ENCODE assay signal across 16 cellular contexts in the genomic region with DNA sequence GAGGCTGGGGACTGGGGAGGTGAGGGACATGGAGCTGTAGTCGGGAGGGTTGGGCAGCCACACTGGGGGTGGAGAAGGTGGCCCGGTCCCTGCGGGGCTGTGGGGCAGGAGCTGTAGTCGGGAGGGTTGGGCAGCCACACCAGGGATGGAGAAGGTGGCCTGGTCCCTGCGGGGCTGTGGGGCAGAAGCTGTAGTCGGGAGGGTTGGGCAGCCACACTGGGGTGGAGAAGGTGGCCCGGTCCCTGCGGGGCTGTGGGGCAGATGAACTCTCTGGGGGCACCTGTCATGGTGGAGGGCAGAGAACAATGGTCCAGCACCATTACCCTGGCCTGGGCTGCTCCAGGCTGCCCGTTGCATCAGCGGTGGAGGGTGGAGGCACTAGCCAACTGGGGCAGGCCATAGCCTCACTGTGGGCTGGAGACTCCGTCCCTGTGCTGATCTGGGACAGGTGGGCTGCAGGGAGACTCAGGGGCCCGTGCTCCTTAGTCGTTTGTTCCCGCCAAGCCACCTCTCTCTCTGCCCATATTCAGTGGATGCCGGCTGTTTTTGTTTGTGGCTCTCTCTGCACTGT. TPM values are rescaled to one million over a fixed set of nuclear protein-coding genes. Genes with fewer than 3 reads are reported as not detected.
A peak's percentile ranks its signal among the peaks of the same experiment; 100 is the strongest.
DNase-seq lines count a peak whose midpoint lies in the region; ATAC-seq and TF ChIP-seq lines count a peak whose summit lies in the region.
"Had no signal": no experiment of that assay in that cellular context is flagged by ENCODE, and none has a peak within 500 bp of the region (broad histone marks: within the 10 kb centered on the region; RNA-seq: fewer than 3 reads in every experiment).

No MANE protein-coding gene starts in this region.

- 86% methylated on average over 15 of the region's 15 CpGs for WGBS in right cardiac atrium

- H3K36me3 Mint-ChIP-seq in activated naive CD4-positive, alpha-beta T cell treated with anti-CD3 and anti-CD28 coated beads, Interleukin-2, amount 10 ng/mL, durations not matched to agents 7 days and 5 days: no peaks in the 10 kb centered on the region

- no peaks in the 10 kb centered on the region for H3K27me3 Mint-ChIP-seq in activated naive CD4-positive, alpha-beta T cell treated with anti-CD3 and anti-CD28 coated beads, Interleukin-2, amount 10 ng/mL, durations not matched to agents 7 days and 5 days
- H3K27me3 Mint-ChIP-seq: activated CD4-positive, alpha-beta T cell treated with anti-CD3 and anti-CD28 coated beads for 36 hours had no signal

- no peak for TF ChIP-seq CTCF in AG04450 (IDR thresholded peaks at IDR 0.05; ENCODE audit: low read depth, low read length)
- TF ChIP-seq CTCF in ascending aorta (IDR thresholded peaks at IDR 0.05): no peak

- H3K4me1 ChIP-seq in ascending aorta: no peaks in the 10 kb centered on the region
- H3K4me1 ChIP-seq in right cardiac atrium (ENCODE audit: control insufficient read depth, insufficient read depth, low read length): peaks cover 6% of the 10 kb centered on the region

- peak overlapping the region; percentile 29; the same call in 1 of the 2 replicates for H3K4me3 ChIP-seq in AG04450 (ENCODE audit: low read depth, low read length)
- no peak overlapping the region for H3K4me3 ChIP-seq in ascending aorta
- H3K4me3 ChIP-seq in right cardiac atrium (ENCODE audit: low read length): no peak overlapping the region
- H3K4me3 ChIP-seq: GM12878 had no signal

- no peaks in the 10 kb centered on the region for H3K4me1 Mint-ChIP-seq in activated naive CD4-positive, alpha-beta T cell treated with anti-CD3 and anti-CD28 coated beads, Interleukin-2, amount 10 ng/mL, durations not matched to agents 7 days and 5 days

- DNase-seq in AG04450 (ENCODE audit: low read depth, low spot score): no peak
- no peak for DNase-seq in ascending aorta (ENCODE audit: low spot score in 2 of 2)
- DNase-seq in right cardiac atrium: peak in 1 of 3 donors; percentile 42
- DNase-seq in sciatic nerve (ENCODE audit: low spot score): no peak
- no peak for DNase-seq in MV-4-11 (lab: John Stamatoyannopoulos, UW)
- no peak for DNase-seq in NCI-H345 (lab: John Stamatoyannopoulos, UW)
- no peak for DNase-seq in NCI-H2029 treated with DMSO at 0.1 percent for 48 hours (lab: John Stamatoyannopoulos, UW)
- no peak for DNase-seq in activated naive CD4-positive, alpha-beta T cell treated with anti-CD3 and anti-CD28 coated beads, Interleukin-2, amount 10 ng/mL, durations not matched to agents 7 days and 5 days
- DNase-seq: activated CD4-positive, alpha-beta T cell treated with anti-CD3 and anti-CD28 coated beads for 36 hours; DMS79 treated with DMSO at 0.1 percent for 48 hours; foreskin melanocyte; GOT3; NCI-H82; stimulated activated CD4-positive, alpha-beta T cell treated with anti-CD3 and anti-CD28 coated beads, Interleukin-2, amount 100 ng/mL, for 48 hours had no signal

- ATAC-seq in right cardiac atrium (peak; percentile 6 to 19), sciatic nerve (peak; percentile 46)
- ATAC-seq: activated CD4-positive, alpha-beta T cell treated with anti-CD3 and anti-CD28 coated beads for 36 hours; GM12878 had no signal

- H3K27ac ChIP-seq in AG04450 (ENCODE audit: low read depth, low read length): peak overlapping the region; percentile 97
- H3K27ac ChIP-seq in ascending aorta: peak overlapping the region; percentile 25 to 40
- H3K27ac ChIP-seq in right cardiac atrium (ENCODE audit: low read length): peak overlapping the region; percentile 10

- POLR2A ChIA-PET in AG04450 (lab: Yijun Ruan, JAX): interaction anchor here (0.6 to 1.4 kb wide), 3 partner anchors 29 to 638 kb away, joined by 3 to 14 read pairs (median 7); a partner anchor contains a TSS

- H3K36me3 ChIP-seq in ascending aorta: no peaks in the 10 kb centered on the region

- H3K4me3 Mint-ChIP-seq in activated naive CD4-positive, alpha-beta T cell treated with anti-CD3 and anti-CD28 coated beads, Interleukin-2, amount 10 ng/mL, durations not matched to agents 7 days and 5 days: no peak overlapping the region
- H3K4me3 Mint-ChIP-seq: activated CD4-positive, alpha-beta T cell treated with anti-CD3 and anti-CD28 coated beads for 36 hours had no signal

- intact Hi-C loops in ascending aorta (cut with DNase I): no loop called here
- intact Hi-C loops in right cardiac atrium (cut with DNase I): no loop called here
- intact Hi-C loops in sciatic nerve (cut with DNase I): no loop called here

- no peaks in the 10 kb centered on the region for H3K9me3 Mint-ChIP-seq in activated naive CD4-positive, alpha-beta T cell treated with anti-CD3 and anti-CD28 coated beads, Interleukin-2, amount 10 ng/mL, durations not matched to agents 7 days and 5 days
- H3K9me3 Mint-ChIP-seq: activated T-helper 2 cell treated with anti-CD3 and anti-CD28 coated beads, Interferon-gamma antibody, Interleukin-2, Interleukin-4, amounts not matched to agents 10 μg/mL and 5 μg/mL and 100 μg/mL, durations not matched to agents 14 hours and 24 hours and 36 hours had no signal

- H3K27me3 ChIP-seq in AG04450 (ENCODE audit: control insufficient read depth, insufficient read depth, low read length) (no peaks in the 10 kb centered on the region), ascending aorta (no peaks in the 10 kb centered on the region), right cardiac atrium (ENCODE audit: control insufficient read depth, insufficient read depth) (no peaks in the 10 kb centered on the region)

- H3K9me3 ChIP-seq in AG04450 (ENCODE audit: control insufficient read depth, insufficient read depth, low read length) (no peaks in the 10 kb centered on the region; the same call in 1 of the 2 replicates), ascending aorta (no peaks in the 10 kb centered on the region), right cardiac atrium (ENCODE audit: control insufficient read depth, low read length) (no peaks in the 10 kb centered on the region)

- CTCF ChIA-PET in AG04450 (lab: Charles Lee): no interaction called here
- CTCF ChIA-PET in activated naive CD4-positive, alpha-beta T cell treated with anti-CD3 and anti-CD28 coated beads, Interleukin-2, amount 10 ng/mL, durations not matched to agents 7 days and 5 days (lab: Charles Lee): no interaction called here

- no peak overlapping the region for H3K27ac Mint-ChIP-seq in activated naive CD4-positive, alpha-beta T cell treated with anti-CD3 and anti-CD28 coated beads, Interleukin-2, amount 10 ng/mL, durations not matched to agents 7 days and 5 days
- H3K27ac Mint-ChIP-seq: activated CD4-positive, alpha-beta T cell treated with anti-CD3 and anti-CD28 coated beads for 36 hours; activated T-helper 2 cell treated with anti-CD3 and anti-CD28 coated beads, Interferon-gamma antibody, Interleukin-2, Interleukin-4, amounts not matched to agents 10 μg/mL and 5 μg/mL and 100 μg/mL, durations not matched to agents 14 hours and 24 hours and 36 hours had no signal

RNA-seq across cellular contexts. Expression of a gene that starts 51.4 kb away (rescaled TPM):
- polyA plus RNA-seq in AG04450 (2011; rRNA removed) (5.8 and 9.3 TPM in 2 replicates), right cardiac atrium (19.5 TPM)
- polyA minus RNA-seq in AG04450 (2011; rRNA and poly(A)+ RNA removed): 15.1 and 18.3 TPM in 2 replicates
- total RNA-seq in ascending aorta (50.1 TPM), right cardiac atrium (100 to 1,000 TPM in 1 of 4 donors, 10 to 100 TPM in 3; 53.7 to 100 (median 87.8) TPM), sciatic nerve (75.6 TPM)

Comparison
In these comparisons a context has a peak if more than half of its experiments do, and no peak if none do; other contexts are left out.
1. H3K27ac ChIP-seq: peak in every context shown above with its lines; median percentile 97 in AG04450; 32 in ascending aorta; 10 in right cardiac atrium.